ENCODE assay signal across 1 cellular context in genomic region chr6:37025621-37026466, GRCh38.
TF ChIP-seq lines count a peak whose summit lies in the region.

No MANE protein-coding gene starts in this region.

TF ChIP-seq in HCT116, 20 proteins besides CTCF, POLR2A, EP300 and RAD21 (continued from another document):
- TF ChIP-seq REST (IDR thresholded peaks at IDR 0.05; ENCODE audit: low read depth) (no peak), MAX (IDR thresholded peaks at IDR 0.05) (no peak), CEBPB (IDR thresholded peaks at IDR 0.05; ENCODE audit: low read depth) (no peak), POLR2AphosphoS5 (IDR thresholded peaks at IDR 0.05; ENCODE audit: low read depth, low read length) (no peak), SP1 (IDR thresholded peaks at IDR 0.05; ENCODE audit: low read depth) (no peak), EZH2 (IDR thresholded peaks at IDR 0.05) (no peak), SRF (IDR thresholded peaks at IDR 0.05; ENCODE audit: low read depth) (no peak), YY1 (IDR thresholded peaks at IDR 0.05; ENCODE audit: extremely low read depth, insufficient replicate concordance, low read depth, low read length) (no peak)
